ENCODE assay signal across 31 cellular contexts in the genomic region with DNA sequence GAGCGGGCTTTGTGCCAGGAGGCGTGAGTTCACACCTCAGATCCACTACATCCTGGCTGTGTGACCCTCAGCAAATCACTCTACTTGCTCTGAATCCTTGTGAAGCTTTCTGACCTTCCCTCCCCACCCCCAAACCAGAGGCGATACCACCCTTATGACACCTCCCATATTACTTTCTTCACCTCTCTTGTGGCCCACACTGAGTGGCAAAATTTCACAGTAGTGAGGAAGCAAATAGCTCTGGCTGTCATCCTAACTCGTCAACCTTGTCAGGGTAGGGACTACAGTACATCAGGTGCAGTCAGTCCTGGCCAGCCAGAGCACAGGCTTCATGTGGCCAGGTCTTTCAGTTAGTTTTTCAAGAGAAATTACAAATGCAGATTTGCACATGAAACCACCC. TPM values are rescaled to one million over a fixed set of nuclear protein-coding genes. Genes with fewer than 3 reads are reported as not detected.
"Had no signal": no experiment of that assay in that cellular context is flagged by ENCODE, and none has a peak within 500 bp of the region (broad histone marks: within the 10 kb centered on the region; RNA-seq: fewer than 3 reads in every experiment).

No MANE protein-coding gene starts in this region.

- H3K27ac ChIP-seq: adrenal gland, body of pancreas, epithelial cell of prostate had no signal

- H3K4me3 ChIP-seq: adrenal gland, body of pancreas had no signal

- DNase-seq: activated CD4-positive, alpha-beta memory T cell treated with anti-CD3 and anti-CD28 coated beads, Interleukin-2, amount 10 ng/mL, durations not matched to agents 7 days and 5 days; activated CD4-positive, alpha-beta T cell treated with anti-CD3 and anti-CD28 coated beads for 4 hours; activated CD4-positive, alpha-beta T cell treated with anti-CD3 and anti-CD28 coated beads, Interleukin-2, amount 10 ng/mL, durations not matched to agents 7 days and 5 days; activated CD4-positive, alpha-beta T cell treated with anti-CD3 and anti-CD28 coated beads, Interleukin-2, amount 50 U/mL, for 4 hours; activated CD4-positive, CD25-positive, alpha-beta regulatory T cell; activated CD4-positive, CD25-positive, alpha-beta regulatory T cell treated with anti-CD3 and anti-CD28 coated beads, Interleukin-2, amount 50 U/mL, for 72 hours; activated CD8-positive, alpha-beta memory T cell treated with anti-CD3 and anti-CD28 coated beads, Interleukin-2, amount 50 U/mL, for 48 hours; activated gamma-delta T cell; activated naive CD4-positive, alpha-beta T cell; activated naive CD4-positive, alpha-beta T cell treated with anti-CD3 and anti-CD28 coated beads, Interleukin-2, amount 10 ng/mL, durations not matched to agents 7 days and 5 days; activated T-cell treated with anti-CD3 and anti-CD28 coated beads for 4 hours; activated T-cell treated with anti-CD3 and anti-CD28 coated beads, Interleukin-2, amount 50 U/mL, for 24 hours; activated T-cell treated with anti-CD3 and anti-CD28 coated beads, Interleukin-2, amount 50 U/mL, for 72 hours; adrenal gland; amygdala; aorta; body of pancreas; caudate nucleus; cortex of kidney; dermis blood vessel endothelial cell; effector CD4-positive, alpha-beta T cell; foreskin fibroblast; head of caudate nucleus; T-helper 2 cell had no signal

- H3K4me1 ChIP-seq: adrenal gland, body of pancreas had no signal

- ATAC-seq: activated T-cell treated with anti-CD3 and anti-CD28 coated beads, Interleukin-2, amount 50 U/mL, for 72 hours; body of pancreas; esophagus mucosa had no signal

- H3K36me3 ChIP-seq: adrenal gland had no signal

- FAIRE-seq: colon, endometrium, frontal cortex had no signal

- H3K36me3 Mint-ChIP-seq: activated naive CD4-positive, alpha-beta T cell treated with anti-CD3 and anti-CD28 coated beads, Interleukin-2, amount 10 ng/mL, durations not matched to agents 7 days and 5 days had no signal

- H3K9me3 ChIP-seq: adrenal gland, body of pancreas had no signal

- H3K4me3 Mint-ChIP-seq: activated CD4-positive, alpha-beta memory T cell treated with anti-CD3 and anti-CD28 coated beads, Interleukin-2, amount 10 ng/mL, durations not matched to agents 7 days and 5 days; activated CD4-positive, alpha-beta T cell treated with anti-CD3 and anti-CD28 coated beads, Interleukin-2, amount 10 ng/mL, durations not matched to agents 7 days and 5 days; activated naive CD4-positive, alpha-beta T cell treated with anti-CD3 and anti-CD28 coated beads, Interleukin-2, amount 10 ng/mL, durations not matched to agents 7 days and 5 days; activated T-cell treated with anti-CD3 and anti-CD28 coated beads, Interleukin-2, amount 50 U/mL, for 24 hours; activated T-cell treated with anti-CD3 and anti-CD28 coated beads, Interleukin-2, amount 50 U/mL, for 72 hours had no signal

- H3K27ac Mint-ChIP-seq: activated CD4-positive, alpha-beta memory T cell treated with anti-CD3 and anti-CD28 coated beads, Interleukin-2, amount 10 ng/mL, durations not matched to agents 7 days and 5 days; activated CD4-positive, alpha-beta T cell treated with anti-CD3 and anti-CD28 coated beads, Interleukin-2, amount 10 ng/mL, durations not matched to agents 7 days and 5 days; activated naive CD4-positive, alpha-beta T cell treated with anti-CD3 and anti-CD28 coated beads, Interleukin-2, amount 10 ng/mL, durations not matched to agents 7 days and 5 days; activated T-cell treated with anti-CD3 and anti-CD28 coated beads, Interleukin-2, amount 50 U/mL, for 24 hours; activated T-cell treated with anti-CD3 and anti-CD28 coated beads, Interleukin-2, amount 50 U/mL, for 72 hours had no signal

- H3K27me3 ChIP-seq: adrenal gland, body of pancreas had no signal

- H3K9me3 Mint-ChIP-seq: activated naive CD4-positive, alpha-beta T cell treated with anti-CD3 and anti-CD28 coated beads, Interleukin-2, amount 10 ng/mL, durations not matched to agents 7 days and 5 days; activated T-cell treated with anti-CD3 and anti-CD28 coated beads, Interleukin-2, amount 50 U/mL, for 24 hours had no signal

RNA-seq across cellular contexts. Expression of gene COL13A1, which starts 19.1 kb away (rescaled TPM):
- total RNA-seq: activated CD4-positive, alpha-beta memory T cell treated with anti-CD3 and anti-CD28 coated beads, Interleukin-2, amount 10 ng/mL, durations not matched to agents 7 days and 5 days; activated CD4-positive, alpha-beta T cell treated with anti-CD3 and anti-CD28 coated beads, Interleukin-2, amount 10 ng/mL, durations not matched to agents 7 days and 5 days; activated naive CD4-positive, alpha-beta T cell treated with anti-CD3 and anti-CD28 coated beads, Interleukin-2, amount 50 U/mL, for 72 hours; activated T-cell treated with anti-CD3 and anti-CD28 coated beads, Interleukin-2, amount 50 U/mL, for 72 hours; T-helper 1 cell treated with Interleukin-12 subunit alpha and Interleukin-12 subunit beta and Interleukin-4 antibody, amounts not matched to agents 30 ng/mL and 1 ng/mL, for 36 hours had no signal
